ENCODE assay signal across 8 cellular contexts in the genomic region with DNA sequence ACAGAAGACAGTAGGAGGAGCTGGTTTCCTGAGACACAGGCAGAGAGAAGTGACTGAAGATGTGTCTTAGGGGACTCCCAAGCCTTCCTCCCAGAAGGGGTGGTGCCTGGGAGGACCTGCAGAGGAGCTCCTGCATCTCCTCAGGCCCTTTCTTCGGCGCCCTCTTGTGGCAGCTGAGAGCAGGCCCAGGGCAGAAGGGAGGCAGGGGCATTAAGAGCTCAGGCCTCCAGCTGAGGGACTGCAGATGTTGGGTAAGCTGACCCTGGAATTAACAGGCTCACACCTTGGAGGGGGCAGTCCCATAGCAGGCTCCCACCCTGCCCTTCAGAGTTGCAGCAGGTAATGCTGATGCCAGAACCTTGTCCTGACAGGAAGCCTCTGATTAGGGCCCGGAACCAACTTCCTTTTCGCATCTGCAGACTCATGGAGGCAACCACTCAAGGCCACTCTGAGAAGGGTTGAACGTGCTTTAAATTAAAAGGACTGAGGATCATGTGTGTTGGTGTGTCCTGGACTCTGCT.
DNase-seq lines count a peak whose midpoint lies in the region; ATAC-seq and TF ChIP-seq lines count a peak whose summit lies in the region.
"Not testable (repeated sequence)": the region's sequence is repeated elsewhere in the genome, so short reads cannot be mapped to it uniquely, and the experiment has no call there.

No MANE protein-coding gene starts in this region.

- not testable (repeated sequence) for H3K27me3 Mint-ChIP-seq in activated CD8-positive, alpha-beta memory T cell treated with anti-CD3 and anti-CD28 coated beads, Interleukin-2, amount 10 ng/mL, durations not matched to agents 7 days and 5 days; naive B cell

- H3K4me1 ChIP-seq in OCI-LY3 (ENCODE audit: low read length) = peaks cover 10% of the 10 kb centered on the region; the same call in 1 of the 2 replicates
- H3K4me1 ChIP-seq in effector memory CD4-positive, alpha-beta T cell (ENCODE audit: control insufficient read depth, insufficient read depth, low read length, poor library complexity, severe bottlenecking) = not testable (repeated sequence)

- not testable (repeated sequence) for H3K36me3 ChIP-seq in OCI-LY3 (replicated peaks; ENCODE audit: low read depth, low read length); effector memory CD4-positive, alpha-beta T cell (ENCODE audit: control insufficient read depth, insufficient read depth, low read length)

- H3K4me3 ChIP-seq in OCI-LY3 (ENCODE audit: low read length) = not testable (repeated sequence)
- H3K4me3 ChIP-seq in effector memory CD4-positive, alpha-beta T cell (ENCODE audit: insufficient read depth, low read depth, low read length, poor library complexity, severe bottlenecking) = peak overlapping the region; percentile 39

- H3K9me3 ChIP-seq in OCI-LY3 (ENCODE audit: insufficient read depth, low read length); effector memory CD4-positive, alpha-beta T cell (ENCODE audit: control insufficient read depth, low read length): not testable (repeated sequence)

- peak; percentile 29 for ATAC-seq in GM19468 (IDR thresholded peaks at IDR 0.05; ENCODE audit: extremely low read depth, unreplicated experiment)
- peak; percentile 84 for ATAC-seq in HG03139 (IDR thresholded peaks at IDR 0.05; ENCODE audit: unreplicated experiment)
- ATAC-seq in activated CD8-positive, alpha-beta memory T cell treated with anti-CD3 and anti-CD28 coated beads, Interleukin-2, amount 10 ng/mL, durations not matched to agents 7 days and 5 days = peak; percentile 72
- ATAC-seq in naive B cell (ENCODE audit: low read depth in 2 of 2) = peak; percentile 63 to 78

- H3K4me3 Mint-ChIP-seq in activated CD8-positive, alpha-beta memory T cell treated with anti-CD3 and anti-CD28 coated beads, Interleukin-2, amount 10 ng/mL, durations not matched to agents 7 days and 5 days = peak overlapping the region; percentile 99
- H3K4me3 Mint-ChIP-seq in naive B cell = peak overlapping the region; percentile 65 to 93 (median 84)

- H3K36me3 Mint-ChIP-seq in activated CD8-positive, alpha-beta memory T cell treated with anti-CD3 and anti-CD28 coated beads, Interleukin-2, amount 10 ng/mL, durations not matched to agents 7 days and 5 days = peaks cover 21% of the 10 kb centered on the region
- not testable (repeated sequence) for H3K36me3 Mint-ChIP-seq in naive B cell

- peak overlapping the region; percentile 65; the same call in 1 of the 2 replicates for H2AFZ ChIP-seq in OCI-LY3 (ENCODE audit: low read depth, low read length)

- not testable (repeated sequence) for H3K27ac ChIP-seq in OCI-LY3 (ENCODE audit: low read length)
- peak overlapping the region; percentile 84 for H3K27ac ChIP-seq in effector memory CD4-positive, alpha-beta T cell (ENCODE audit: insufficient read depth, low read length, poor library complexity, severe bottlenecking)

- not testable (repeated sequence) for H3K4me2 ChIP-seq in OCI-LY3 (ENCODE audit: low read length)

- peaks cover 13% of the 10 kb centered on the region for H3K4me1 Mint-ChIP-seq in activated CD8-positive, alpha-beta memory T cell treated with anti-CD3 and anti-CD28 coated beads, Interleukin-2, amount 10 ng/mL, durations not matched to agents 7 days and 5 days
- H3K4me1 Mint-ChIP-seq in naive B cell = peaks cover 35 to 62% (median 52%) of the 10 kb centered on the region in 3 donors

- not testable (repeated sequence) for H3K9me3 Mint-ChIP-seq in activated CD8-positive, alpha-beta memory T cell treated with anti-CD3 and anti-CD28 coated beads, Interleukin-2, amount 10 ng/mL, durations not matched to agents 7 days and 5 days (ENCODE audit: low read depth); naive B cell

- not testable (repeated sequence) for H3K27me3 ChIP-seq in OCI-LY3 (ENCODE audit: low read depth, low read length); effector memory CD4-positive, alpha-beta T cell (replicated peaks; ENCODE audit: control insufficient read depth, insufficient read depth, low read length, poor library complexity, severe bottlenecking)

- DNase-seq in DMS53 (lab: John Stamatoyannopoulos, UW) = peak; percentile 56
- DNase-seq in activated CD8-positive, alpha-beta memory T cell treated with anti-CD3 and anti-CD28 coated beads, Interleukin-2, amount 10 ng/mL, durations not matched to agents 7 days and 5 days = peak; percentile 83
- peak; percentile 62 to 71 (median 68) for DNase-seq in effector memory CD4-positive, alpha-beta T cell
- DNase-seq in naive B cell = peak; percentile 59
- DNase-seq in stimulated activated CD8-positive, alpha-beta memory T cell treated with anti-CD3 and anti-CD28 coated beads, Interleukin-7, amount 100 ng/mL, for 1 hour (ENCODE audit: low read depth in 2 of 2) = peak; percentile 53 to 66

- CTCF ChIA-PET in activated CD8-positive, alpha-beta memory T cell treated with anti-CD3 and anti-CD28 coated beads, Interleukin-2, amount 10 ng/mL, durations not matched to agents 7 days and 5 days (lab: Charles Lee) = interaction anchor here (1.1 to 1.8 kb wide), 6 partner anchors 10 to 143 kb away, joined by 3 to 6 read pairs (median 4); no protein-coding TSS in a partner anchor

- peak; percentile 9; the same call in 1 of the 2 replicates for TF ChIP-seq CTCF in OCI-LY3 (IDR thresholded peaks at IDR 0.05; ENCODE audit: low read depth, low read length)

- H4K20me1 ChIP-seq in OCI-LY3 (ENCODE audit: insufficient read depth, low read length) = not testable (repeated sequence)

- not testable (repeated sequence) for H3K79me2 ChIP-seq in OCI-LY3 (ENCODE audit: low read length)

- H3K9ac ChIP-seq in OCI-LY3 (ENCODE audit: low read length) = not testable (repeated sequence)

- peak overlapping the region; percentile 95 for H3K27ac Mint-ChIP-seq in activated CD8-positive, alpha-beta memory T cell treated with anti-CD3 and anti-CD28 coated beads, Interleukin-2, amount 10 ng/mL, durations not matched to agents 7 days and 5 days
- H3K27ac Mint-ChIP-seq in naive B cell = peak overlapping the region; percentile 87 to 98 (median 92)

Comparison
In these comparisons a context has a peak if more than half of its experiments do, and no peak if none do; other contexts are left out.
1. ATAC-seq: peak in every context shown above with its lines; median percentile 84 in HG03139; 72 in activated CD8-positive, alpha-beta memory T cell treated with anti-CD3 and anti-CD28 coated beads, Interleukin-2, amount 10 ng/mL, durations not matched to agents 7 days and 5 days; 70 in naive B cell; 29 in GM19468.